8 cellular contexts compared by ENCODE assay signal in the genomic region with DNA sequence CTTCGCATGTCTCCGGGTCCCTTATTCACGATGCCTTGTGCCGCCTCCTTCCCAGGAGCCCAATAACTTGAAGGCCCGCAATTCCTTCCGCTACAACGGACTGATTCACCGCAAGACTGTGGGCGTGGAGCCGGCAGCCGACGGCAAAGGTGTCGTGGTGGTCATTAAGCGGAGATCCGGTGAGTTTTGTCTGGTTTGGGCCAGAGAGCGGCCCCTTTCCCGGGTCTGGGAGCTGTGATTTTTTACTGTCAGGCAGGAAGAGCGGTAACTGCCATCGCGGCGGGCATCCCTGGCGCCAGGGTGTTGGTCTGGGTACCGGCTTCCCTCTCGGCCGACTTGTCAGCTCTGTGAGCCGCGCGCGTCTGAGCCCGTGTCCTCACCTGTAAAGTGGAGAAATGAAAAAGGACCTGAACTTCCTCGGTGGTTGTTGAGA. TPM values are rescaled to one million over a fixed set of nuclear protein-coding genes. Genes with fewer than 3 reads are reported as not detected.
DNase-seq lines count a peak whose midpoint lies in the region; ATAC-seq and TF ChIP-seq lines count a peak whose summit lies in the region.

No MANE protein-coding gene starts in this region.

- H3K9me3 ChIP-seq in T-helper 17 cell (ENCODE audit: control insufficient read depth, low read length, poor library complexity, severe bottlenecking) (no peaks in the 10 kb centered on the region), sigmoid colon (no peaks in the 10 kb centered on the region)

- peak overlapping the region; percentile 100 for H3K27ac Mint-ChIP-seq in T-helper 17 cell

- 1 to 2% methylated on average over 31 of the region's 31 CpGs for WGBS in sigmoid colon, 2 donors

- no peak for TF ChIP-seq POLR2A in sigmoid colon (IDR thresholded peaks at IDR 0.05)

- intact Hi-C loops in sigmoid colon (cut with DNase I), result loop anchor here (5.0 kb wide), 2 partner anchors 104 to 1519 kb away; a partner anchor contains a TSS

- TF ChIP-seq CTCF in fibroblast of the aortic adventitia (IDR thresholded peaks at IDR 0.05; ENCODE audit: insufficient read depth, low read length) (no peak), sigmoid colon (IDR thresholded peaks at IDR 0.05) (no peak)

- peaks cover 5% of the 10 kb centered on the region for H3K27me3 Mint-ChIP-seq in T-helper 17 cell

- peaks cover 55% of the 10 kb centered on the region for H3K4me1 Mint-ChIP-seq in T-helper 17 cell

- H3K4me1 ChIP-seq in sigmoid colon, result peaks cover 0 to 63% (median 54%) of the 10 kb centered on the region in 4 donors

- H3K27me3 ChIP-seq in H7 (ENCODE audit: control insufficient read depth, insufficient read depth, low read length) (peaks cover 13% of the 10 kb centered on the region; the same call in 1 of the 2 replicates), sigmoid colon (no peaks in the 10 kb centered on the region)

- TF ChIP-seq EP300 in sigmoid colon (IDR thresholded peaks at IDR 0.05), result no peak

- peaks cover 6% of the 10 kb centered on the region for H3K36me3 Mint-ChIP-seq in T-helper 17 cell (ENCODE audit: low read depth)

- H3K4me3 Mint-ChIP-seq in T-helper 17 cell, result peak overlapping the region; percentile 100

- H3K27ac ChIP-seq in sigmoid colon, result peak overlapping the region; percentile 94 to 97 (median 96)

- peaks cover 28% of the 10 kb centered on the region for H3K36me3 ChIP-seq in H7 (replicated peaks; ENCODE audit: control insufficient read depth, insufficient read depth, low read length)
- peaks cover 15 to 33% (median 17%) of the 10 kb centered on the region in 4 donors for H3K36me3 ChIP-seq in sigmoid colon

- H3K4me3 ChIP-seq in H7 (ENCODE audit: insufficient read depth, low read depth, low read length), result peak overlapping the region; percentile 94
- H3K4me3 ChIP-seq in fibroblast of the aortic adventitia (ENCODE audit: low read depth, low read length), result peak overlapping the region; percentile 99
- H3K4me3 ChIP-seq in sigmoid colon, result peak overlapping the region; percentile 80 to 95 (median 88)

- no peak for ATAC-seq in T-helper 17 cell
- no peak for ATAC-seq in HG02588 (IDR thresholded peaks at IDR 0.05; ENCODE audit: unreplicated experiment)

- DNase-seq in H7, result peak; percentile 33
- no peak for DNase-seq in T-helper 17 cell
- DNase-seq in fibroblast of the aortic adventitia (ENCODE audit: low read depth), result no peak
- DNase-seq in sigmoid colon, result no peak
- no peak for DNase-seq in globus pallidus (ENCODE audit: low spot score)
- no peak for DNase-seq in NCI-H1105 (lab: John Stamatoyannopoulos, UW)
- DNase-seq in NCI-H2081 treated with DMSO at 0.1 percent for 48 hours (lab: John Stamatoyannopoulos, UW), result no peak

RNA-seq across cellular contexts. Expression of a gene that starts 0.8 kb away (rescaled TPM):
- total RNA-seq in H7 (2014; rRNA removed; shearing (Covaris generic)), result 458 and 505 TPM in 2 replicates
- 1,000 to 10,000 TPM; 3,164 to 3,616 TPM for total RNA-seq in T-helper 17 cell
- 88.6 and 829 TPM in 2 replicates for total RNA-seq in fibroblast of the aortic adventitia (ENCODE audit: low replicate concordance)
- 100 to 1,000 TPM; 253 to 607 (median 503) TPM for total RNA-seq in sigmoid colon
- polyA plus RNA-seq in sigmoid colon, result 1,000 to 10,000 TPM; 1,833 to 2,816 (median 2,129) TPM

RNA-seq across cellular contexts. Expression of a gene that starts 2.4 kb away (rescaled TPM):
- total RNA-seq in H7 (2014; rRNA removed; shearing (Covaris generic)), result 1.0 TPM in 1 of 2 replicates, not detected in the other
- total RNA-seq in T-helper 17 cell (10 to 100 TPM; 14.6 to 19.5 TPM), fibroblast of the aortic adventitia (ENCODE audit: low replicate concordance) (not detected in 2 replicates), sigmoid colon (1 to 10 TPM in 1 of 4 donors, under 1 TPM in 2, not detected in 1; 0.54 to 1.7 (median 0.66) TPM)
- polyA plus RNA-seq in sigmoid colon, result under 1 TPM in 2 of 3 donors, not detected in 1; 0.90 to 0.92 TPM

RNA-seq across cellular contexts. Expression of a gene that starts 9.9 kb away (rescaled TPM):
- total RNA-seq in H7 (2014; rRNA removed; shearing (Covaris generic)), result not detected in 2 replicates
- total RNA-seq in T-helper 17 cell (not detected), fibroblast of the aortic adventitia (ENCODE audit: low replicate concordance) (not detected in 2 replicates), sigmoid colon (not detected)
- under 1 TPM in 1 of 3 donors, not detected in 2; 0.26 TPM for polyA plus RNA-seq in sigmoid colon

RNA-seq across cellular contexts. Expression of a gene that starts 16.3 kb away (rescaled TPM):
- 0.59 and 1.2 TPM in 2 replicates for total RNA-seq in H7 (2014; rRNA removed; shearing (Covaris generic))
- total RNA-seq in T-helper 17 cell (under 1 TPM; 0.25 to 0.89 TPM), fibroblast of the aortic adventitia (ENCODE audit: low replicate concordance) (1.6 and 2.2 TPM in 2 replicates), sigmoid colon (1 to 10 TPM in 1 of 4 donors, under 1 TPM in 1, not detected in 2; 0.81 to 4.4 TPM)
- under 1 TPM in 1 of 3 donors, not detected in 2; 0.74 TPM for polyA plus RNA-seq in sigmoid colon

RNA-seq across cellular contexts. Expression of a gene that starts 21.1 kb away (rescaled TPM):
- total RNA-seq in H7 (2014; rRNA removed; shearing (Covaris generic)), result 369 and 380 TPM in 2 replicates
- total RNA-seq in T-helper 17 cell, result 10 to 100 TPM; 64.6 to 78.1 TPM
- total RNA-seq in fibroblast of the aortic adventitia (ENCODE audit: low replicate concordance), result 22.6 and 65.4 TPM in 2 replicates
- 10 to 100 TPM; 11.8 to 23.9 (median 14.8) TPM for total RNA-seq in sigmoid colon
- 10 to 100 TPM in 2 of 3 donors, 1 to 10 TPM in 1; 6.6 to 32.6 (median 16.2) TPM for polyA plus RNA-seq in sigmoid colon
